8 cellular contexts compared by ENCODE assay signal in the genomic region with DNA sequence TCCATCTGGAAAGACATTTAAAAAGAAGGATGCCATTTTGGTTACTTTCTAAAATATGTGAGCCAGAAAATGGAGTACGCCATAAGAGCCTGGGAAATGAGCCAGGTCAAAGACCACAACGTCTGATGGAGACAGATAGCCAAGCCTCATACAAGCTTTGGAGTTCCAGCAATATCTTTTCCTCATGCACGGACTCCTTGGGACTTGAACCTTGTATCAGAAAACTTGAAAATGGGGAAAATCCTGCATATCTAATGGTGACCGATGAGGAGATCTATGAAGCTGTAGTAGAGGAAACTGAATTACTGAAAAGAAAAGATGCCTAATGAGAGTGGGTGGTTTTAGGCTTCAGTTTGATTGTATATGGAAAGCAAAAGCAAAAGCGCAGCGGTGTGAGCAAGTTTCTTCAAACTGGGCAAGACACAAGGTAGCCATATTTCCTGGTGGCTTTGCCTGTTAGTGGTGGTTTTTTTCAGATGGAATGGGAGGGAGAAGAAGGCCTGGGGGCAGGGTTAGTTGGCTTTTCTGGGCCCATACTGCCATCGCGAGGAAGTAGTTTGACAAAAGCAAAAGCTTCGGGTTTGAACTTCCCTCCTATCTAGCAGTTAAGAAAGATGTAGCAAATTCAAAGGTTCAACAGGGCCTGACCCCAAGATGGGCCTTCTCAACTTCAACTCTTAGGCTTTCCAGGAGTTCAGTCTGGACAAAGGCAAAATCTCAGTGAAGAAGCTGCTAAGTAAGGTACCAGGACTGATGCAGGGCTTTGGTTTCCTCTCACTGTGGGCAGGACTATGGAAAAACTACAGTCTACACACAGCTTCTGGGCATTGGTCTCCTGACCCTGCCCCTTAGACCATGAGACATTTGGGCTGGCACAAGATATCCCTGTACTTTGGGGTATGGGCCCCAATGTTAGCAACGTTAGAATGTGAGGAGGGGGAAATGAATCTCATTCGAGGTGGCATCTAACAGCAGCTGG.
DNase-seq lines count a peak whose midpoint lies in the region; ATAC-seq, FAIRE-seq and TF ChIP-seq lines count a peak whose summit lies in the region.

No MANE protein-coding gene starts in this region.

- no peaks in the 10 kb centered on the region for H3K9me3 ChIP-seq in CD8-positive, alpha-beta T cell (ENCODE audit: low read length)
- H3K9me3 ChIP-seq in pancreas (no peaks in the 10 kb centered on the region), upper lobe of left lung (no peaks in the 10 kb centered on the region)

- peak; percentile 40 for TF ChIP-seq CTCF in CD8-positive, alpha-beta T cell (IDR thresholded peaks at IDR 0.05)
- TF ChIP-seq CTCF in HL-60 (IDR thresholded peaks at IDR 0.05; ENCODE audit: insufficient read depth, low read length) (no peak), pancreas (IDR thresholded peaks at IDR 0.05) (peak in 2 of 4 donors; percentile 16 to 34), upper lobe of left lung (IDR thresholded peaks at IDR 0.05) (peak in 2 of 6 experiments; percentile 39 to 66)

- POLR2A ChIA-PET in CD8-positive, alpha-beta T cell (lab: Charles Lee) = interaction anchor here (1.4 kb wide), 1 partner anchor 15 kb away, joined by 3 read pairs; no protein-coding TSS in a partner anchor

- CTCF ChIA-PET in CD8-positive, alpha-beta T cell (lab: Charles Lee) = interaction anchor here (0.8 to 1.3 kb wide), 2 partner anchors 12 to 1785 kb away, joined by 3 read pairs; no protein-coding TSS in a partner anchor

- intact Hi-C loops in CD8-positive, alpha-beta T cell (cut with DNase I, micrococcal nuclease) = loop anchor here in 1 of 2 experiments (10.0 kb wide), 1 partner anchor 908 kb away; a partner anchor contains a TSS
- intact Hi-C loops in pancreas (cut with DNase I) = no loop called here

- no peak for TF ChIP-seq POLR2A in upper lobe of left lung (IDR thresholded peaks at IDR 0.05)

- H3K27ac ChIP-seq in CD8-positive, alpha-beta T cell (ENCODE audit: low read depth, low read length) = peak overlapping the region; percentile 80
- H3K27ac ChIP-seq in HL-60 (replicated peaks) (peak overlapping the region; percentile 85), pancreas (peak overlapping the region in 3 of 4 donors; percentile 42 to 68 (median 49)), upper lobe of left lung (peak overlapping the region; percentile 49 to 84 (median 70))

- no peaks in the 10 kb centered on the region for H3K27me3 Mint-ChIP-seq in CD8-positive, alpha-beta T cell (ENCODE audit: low read depth)
- no peaks in the 10 kb centered on the region for H3K27me3 Mint-ChIP-seq in effector memory CD8-positive, alpha-beta T cell

- H3K27me3 ChIP-seq in CD8-positive, alpha-beta T cell (ENCODE audit: insufficient read depth, low read length) = no peaks in the 10 kb centered on the region
- H3K27me3 ChIP-seq in HL-60 (ENCODE audit: insufficient read depth, poor library complexity, severe bottlenecking) = no peaks in the 10 kb centered on the region
- H3K27me3 ChIP-seq in pancreas = no peaks in the 10 kb centered on the region
- no peaks in the 10 kb centered on the region for H3K27me3 ChIP-seq in upper lobe of left lung

- no peaks in the 10 kb centered on the region for H3K9me3 Mint-ChIP-seq in CD8-positive, alpha-beta T cell
- no peaks in the 10 kb centered on the region for H3K9me3 Mint-ChIP-seq in effector memory CD8-positive, alpha-beta T cell

- peak; percentile 86 for ATAC-seq in CD8-positive, alpha-beta T cell
- ATAC-seq in GM19468 (IDR thresholded peaks at IDR 0.05; ENCODE audit: extremely low read depth, unreplicated experiment) (peak; percentile 90), pancreas (peak; percentile 88 to 95 (median 93)), upper lobe of left lung (ENCODE audit: low FRiP score in 2 of 2) (peak; percentile 85 to 92)
- ATAC-seq in effector memory CD8-positive, alpha-beta T cell (replicated peaks) = peak; percentile 90

- H3K4me3 Mint-ChIP-seq in CD8-positive, alpha-beta T cell = peak overlapping the region; percentile 84
- peak overlapping the region; percentile 15 to 69 for H3K4me3 Mint-ChIP-seq in effector memory CD8-positive, alpha-beta T cell

- DNase-seq in CD8-positive, alpha-beta T cell = peak; percentile 47 to 94 (median 67)
- DNase-seq in HL-60 (ENCODE audit: low read depth in 1 of 2, low spot score in 1 of 2) = peak in 1 of 2 experiments; percentile 87
- peak; percentile 59 to 66 for DNase-seq in activated CD4-positive, alpha-beta T cell treated with anti-CD3 and anti-CD28 coated beads, Interleukin-2, amount 50 U/mL, for 48 hours
- peak; percentile 58 to 61 (median 60) for DNase-seq in effector memory CD8-positive, alpha-beta T cell
- peak in 3 of 6 donors; percentile 60 to 85 (median 81) for DNase-seq in pancreas
- peak in 1 of 2 donors; percentile 75 for DNase-seq in upper lobe of left lung
- no peak for DNase-seq in NCI-H524 (lab: John Stamatoyannopoulos, UW)

- H3K4me1 ChIP-seq in CD8-positive, alpha-beta T cell (ENCODE audit: insufficient read depth, low read length) = peaks cover 13% of the 10 kb centered on the region
- H3K4me1 ChIP-seq in pancreas (no peaks in the 10 kb centered on the region), upper lobe of left lung (peaks cover 0 to 10% (median 2%) of the 10 kb centered on the region in 4 donors)

- TF ChIP-seq EP300 in upper lobe of left lung (IDR thresholded peaks at IDR 0.05) = peak in 1 of 4 donors; percentile 51

- H3K4me1 Mint-ChIP-seq in CD8-positive, alpha-beta T cell (ENCODE audit: low read depth) = peaks cover 19% of the 10 kb centered on the region
- H3K4me1 Mint-ChIP-seq in effector memory CD8-positive, alpha-beta T cell (ENCODE audit: low read depth in 2 of 2) = peaks cover 0 to 3% of the 10 kb centered on the region in 2 donors

- no peaks in the 10 kb centered on the region for H3K36me3 Mint-ChIP-seq in CD8-positive, alpha-beta T cell
- H3K36me3 Mint-ChIP-seq in effector memory CD8-positive, alpha-beta T cell (ENCODE audit: insufficient read depth) = peaks cover 7% of the 10 kb centered on the region

- FAIRE-seq in pancreas (lab: Jason Lieb, UNC) = peak; percentile 98

- peak overlapping the region; percentile 93 for H3K27ac Mint-ChIP-seq in CD8-positive, alpha-beta T cell
- peak overlapping the region; percentile 76 to 90 for H3K27ac Mint-ChIP-seq in effector memory CD8-positive, alpha-beta T cell

- peak overlapping the region; percentile 51 for H3K4me3 ChIP-seq in CD8-positive, alpha-beta T cell (ENCODE audit: low read depth, low read length)
- H3K4me3 ChIP-seq in HL-60 (replicated peaks; ENCODE audit: insufficient read depth, low read length) = no peak overlapping the region
- H3K4me3 ChIP-seq in pancreas = peak overlapping the region in 3 of 4 donors; percentile 19 to 44 (median 39)
- peak overlapping the region; percentile 31 to 45 (median 41) for H3K4me3 ChIP-seq in upper lobe of left lung

- WGBS in pancreas, 2 donors = 49 to 81% methylated on average over 11 of the region's 11 CpGs
- 33 to 58% methylated on average over 11 of the region's 11 CpGs for WGBS in upper lobe of left lung, 2 donors

- H3K36me3 ChIP-seq in CD8-positive, alpha-beta T cell (ENCODE audit: insufficient read depth, low read length) = no peaks in the 10 kb centered on the region
- H3K36me3 ChIP-seq in pancreas = no peaks in the 10 kb centered on the region
- H3K36me3 ChIP-seq in upper lobe of left lung = no peaks in the 10 kb centered on the region

Comparison
In these comparisons a context has a peak if more than half of its experiments do, and no peak if none do; other contexts are left out.
1. DNase-seq: peak in CD8-positive, alpha-beta T cell (7 of 7), activated CD4-positive, alpha-beta T cell treated with anti-CD3 and anti-CD28 coated beads, Interleukin-2, amount 50 U/mL, for 48 hours (2 of 2) and effector memory CD8-positive, alpha-beta T cell (3 of 3); none in NCI-H524 (0 of 2).
2. Peak in every context shown above with its lines, with median percentiles within 50 percentile points of each other: ATAC-seq and H3K27ac ChIP-seq.